20 cellular contexts compared by ENCODE assay signal in genomic region chr6:157267654-157268053, GRCh38. TPM values are rescaled to one million over a fixed set of nuclear protein-coding genes. Genes with fewer than 3 reads are reported as not detected.
DNase-seq lines count a peak whose midpoint lies in the region; ATAC-seq and TF ChIP-seq lines count a peak whose summit lies in the region.
"Had no signal": no experiment of that assay in that cellular context is flagged by ENCODE, and none has a peak within 500 bp of the region (broad histone marks: within the 10 kb centered on the region; RNA-seq: fewer than 3 reads in every experiment).

No MANE protein-coding gene starts in this region.

- no peak overlapping the region for H3K4me3 Mint-ChIP-seq in GM23338
- H3K4me3 Mint-ChIP-seq in glutamatergic neuron (ENCODE audit: unreplicated experiment), result peak overlapping the region; percentile 25
- H3K4me3 Mint-ChIP-seq: CD8-positive, alpha-beta T cell had no signal

- no peaks in the 10 kb centered on the region for H3K36me3 ChIP-seq in GM23338 (ENCODE audit: insufficient read depth)
- H3K36me3 ChIP-seq in Peyer's patch, result no peaks in the 10 kb centered on the region

- H3K9me3 Mint-ChIP-seq in GM23338 (peaks cover 9% of the 10 kb centered on the region), glutamatergic neuron (ENCODE audit: unreplicated experiment) (peaks cover 2% of the 10 kb centered on the region)

- H3K36me3 Mint-ChIP-seq in GM23338 (ENCODE audit: low read depth) (peaks cover 6% of the 10 kb centered on the region; the same call in 1 of the 3 replicates), glutamatergic neuron (ENCODE audit: unreplicated experiment) (no peaks in the 10 kb centered on the region)
- H3K36me3 Mint-ChIP-seq: CD8-positive, alpha-beta T cell had no signal

- peaks cover 3% of the 10 kb centered on the region; the same call in 1 of the 2 replicates for H3F3A ChIP-seq in GM23338 (replicated peaks; ENCODE audit: low read depth)

- no peak overlapping the region for H3K27ac ChIP-seq in GM23338 (ENCODE audit: low read depth)
- no peak overlapping the region for H3K27ac ChIP-seq in Peyer's patch
- H3K27ac ChIP-seq: PC-9 had no signal

- H3K27ac Mint-ChIP-seq in GM23338, result no peak overlapping the region
- no peak overlapping the region for H3K27ac Mint-ChIP-seq in glutamatergic neuron (ENCODE audit: unreplicated experiment)
- H3K27ac Mint-ChIP-seq: CD8-positive, alpha-beta T cell had no signal

- H3K4me2 ChIP-seq in GM23338, result no peak overlapping the region
- H3K4me2 ChIP-seq: PC-9 had no signal

- DNase-seq in GM23338 (ENCODE audit: low spot score) (no peak), Peyer's patch (peak in 2 of 3 donors; percentile 12 to 37), glutamatergic neuron (no peak), posterior vena cava (ENCODE audit: low spot score) (peak; percentile 44), NCI-H1105 (lab: John Stamatoyannopoulos, UW) (no peak)
- DNase-seq in effector CD8-positive, alpha-beta T cell (lab: John Stamatoyannopoulos, UW), result no peak
- DNase-seq: C1 segment of cervical spinal cord; Caco-2; CD8-positive, alpha-beta T cell; GOT3; Kasumi-1; MV-4-11; NCI-H2029; RPMI8226; SHP77 had no signal

- H3K27me3 Mint-ChIP-seq in GM23338 (ENCODE audit: insufficient read depth, low read depth, poor library complexity) (peaks cover 9% of the 10 kb centered on the region), glutamatergic neuron (ENCODE audit: unreplicated experiment) (peaks cover 5% of the 10 kb centered on the region)

- no peaks in the 10 kb centered on the region for H3K9me3 ChIP-seq in Peyer's patch
- H3K9me3 ChIP-seq: Caco-2 had no signal

- H2AFZ ChIP-seq in GM23338, result 0 out of 2 replicates have a peak overlapping the region, but pooled peaks have one; percentile 38
- H2AFZ ChIP-seq: PC-9 had no signal

- H3K79me2 ChIP-seq in GM23338 (replicated peaks; ENCODE audit: insufficient read depth), result no peaks in the 10 kb centered on the region

- TF ChIP-seq CTCF in GM23338 (conservative IDR thresholded peaks at IDR 0.05; ENCODE audit: low read depth in 2 of 2) (no peak), Peyer's patch (IDR thresholded peaks at IDR 0.05) (no peak), glutamatergic neuron (IDR thresholded peaks at IDR 0.05; ENCODE audit: partially characterized antibody, unreplicated experiment) (no peak)

- TF ChIP-seq POLR2A in Peyer's patch (IDR thresholded peaks at IDR 0.05), result no peak

- H3K9me2 ChIP-seq in GM23338 (ENCODE audit: insufficient read depth), result no peaks in the 10 kb centered on the region

- H4K20me1 ChIP-seq in GM23338 (replicated peaks; ENCODE audit: insufficient read depth), result no peaks in the 10 kb centered on the region

- H3K27me3 ChIP-seq in GM23338 (ENCODE audit: insufficient read depth) (no peaks in the 10 kb centered on the region), Peyer's patch (no peaks in the 10 kb centered on the region)

- H3K4me3 ChIP-seq in GM23338 (no peak overlapping the region), Peyer's patch (no peak overlapping the region)
- H3K4me3 ChIP-seq: K562, PC-9 had no signal

- intact Hi-C loops in posterior vena cava (cut with DNase I), result no loop called here

- H3K4me1 Mint-ChIP-seq in GM23338, result peaks cover 5% of the 10 kb centered on the region; the same call in 1 of the 3 replicates
- peaks cover 5% of the 10 kb centered on the region for H3K4me1 Mint-ChIP-seq in glutamatergic neuron (ENCODE audit: low read depth, unreplicated experiment)

- H3K4me1 ChIP-seq in GM23338 (ENCODE audit: insufficient read depth), result no peaks in the 10 kb centered on the region
- peaks cover 0 to 9% (median 0%) of the 10 kb centered on the region in 4 donors for H3K4me1 ChIP-seq in Peyer's patch
- H3K4me1 ChIP-seq: Caco-2 had no signal

- ATAC-seq in GM23338 (no peak), GM19023 (IDR thresholded peaks at IDR 0.05; ENCODE audit: unreplicated experiment) (no peak), HG03565 (IDR thresholded peaks at IDR 0.05; ENCODE audit: unreplicated experiment) (no peak)
- ATAC-seq: CD8-positive, alpha-beta T cell; HCT116 had no signal

TF ChIP-seq in GM23338, 12 proteins besides CTCF, POLR2A, EP300 and RAD21 (continues in another document):
- TF ChIP-seq REST (IDR thresholded peaks at IDR 0.05; ENCODE audit: unreplicated experiment) (no peak), CREB1 (CRISPR knock-in tag; IDR thresholded peaks at IDR 0.05; ENCODE audit: low read depth) (no peak), ZNF331 (CRISPR knock-in tag; IDR thresholded peaks at IDR 0.05; ENCODE audit: low read depth) (no peak), NANOG (IDR thresholded peaks at IDR 0.05; ENCODE audit: borderline replicate concordance) (no peak), EZH2phosphoT487 (IDR thresholded peaks at IDR 0.05; ENCODE audit: unreplicated experiment) (no peak), POLR2AphosphoS5 (IDR thresholded peaks at IDR 0.05; ENCODE audit: low read depth) (no peak), STAT1 (IDR thresholded peaks at IDR 0.05; ENCODE audit: unreplicated experiment) (no peak), JUNB (IDR thresholded peaks at IDR 0.05; ENCODE audit: unreplicated experiment) (no peak), ZNF114 (CRISPR knock-in tag; IDR thresholded peaks at IDR 0.05) (no peak)
- TF ChIP-seq, protein P1, sequence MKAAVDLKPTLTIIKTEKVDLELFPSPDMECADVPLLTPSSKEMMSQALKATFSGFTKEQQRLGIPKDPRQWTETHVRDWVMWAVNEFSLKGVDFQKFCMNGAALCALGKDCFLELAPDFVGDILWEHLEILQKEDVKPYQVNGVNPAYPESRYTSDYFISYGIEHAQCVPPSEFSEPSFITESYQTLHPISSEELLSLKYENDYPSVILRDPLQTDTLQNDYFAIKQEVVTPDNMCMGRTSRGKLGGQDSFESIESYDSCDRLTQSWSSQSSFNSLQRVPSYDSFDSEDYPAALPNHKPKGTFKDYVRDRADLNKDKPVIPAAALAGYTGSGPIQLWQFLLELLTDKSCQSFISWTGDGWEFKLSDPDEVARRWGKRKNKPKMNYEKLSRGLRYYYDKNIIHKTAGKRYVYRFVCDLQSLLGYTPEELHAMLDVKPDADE (IDR thresholded peaks at IDR 0.05), result no peak

RNA-seq across cellular contexts. Expression of gene TMEM242, which starts 55.7 kb away (rescaled TPM):
- total RNA-seq in GM23338 (2014; rRNA removed; shearing (Covaris generic)), result 3.7 and 5.7 TPM in 2 replicates
- 9.7 and 10.7 TPM in 2 replicates for polyA plus RNA-seq in GM23338 (2016; fragmentation: Nextera tagmentation; extraction: Ambion mirVana)
- total RNA-seq in Peyer's patch (1 to 10 TPM; 3.3 to 9.4 (median 4.9) TPM), glutamatergic neuron (ENCODE audit: unreplicated experiment) (19.7 TPM), posterior vena cava (10 to 100 TPM; 11.8 to 12.6 TPM)

Comparison
In these comparisons a context has a peak if more than half of its experiments do, and no peak if none do; other contexts are left out.
1. DNase-seq: peak in Peyer's patch (2 of 3) and posterior vena cava (single experiment); none in GM23338 (single experiment), glutamatergic neuron (single experiment), NCI-H1105 (single experiment) and effector CD8-positive, alpha-beta T cell (single experiment).